ENCODE assay signal across 8 cellular contexts in the genomic region with DNA sequence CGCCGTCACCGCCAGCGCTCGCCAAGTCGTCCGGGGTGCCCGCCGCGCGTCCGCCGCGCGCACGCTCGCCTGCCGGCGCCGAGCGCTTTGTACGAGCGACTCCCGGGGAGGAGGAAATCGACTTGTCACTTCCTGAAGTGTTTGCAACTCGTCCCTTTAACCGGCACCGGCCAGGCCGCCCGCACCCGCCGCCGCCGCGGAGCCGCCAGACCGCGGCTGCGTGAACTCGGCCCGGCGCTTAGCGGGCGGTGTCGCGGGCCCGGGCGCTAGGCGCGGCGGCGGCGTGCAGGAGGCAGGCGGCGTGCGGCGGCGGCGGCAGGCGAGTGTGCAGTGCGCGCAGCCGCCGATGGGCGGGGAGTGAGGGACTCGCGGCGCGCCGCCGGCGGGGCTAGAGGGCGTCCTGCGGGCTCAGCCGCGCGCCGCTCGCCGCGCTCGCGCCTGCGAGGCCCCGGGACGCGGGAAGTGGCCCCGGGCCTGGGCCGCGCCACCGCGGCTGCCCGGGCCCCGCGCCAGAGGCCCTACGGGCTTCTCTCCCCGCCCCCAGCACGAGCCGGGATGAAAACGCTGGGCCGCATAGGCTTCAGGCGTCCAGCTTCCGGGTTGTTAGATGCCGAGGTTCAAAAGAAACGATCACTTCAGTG. TPM values are rescaled to one million over a fixed set of nuclear protein-coding genes. Genes with fewer than 3 reads are reported as not detected.
DNase-seq lines count a peak whose midpoint lies in the region; TF ChIP-seq lines count a peak whose summit lies in the region.

A gene with protein sequence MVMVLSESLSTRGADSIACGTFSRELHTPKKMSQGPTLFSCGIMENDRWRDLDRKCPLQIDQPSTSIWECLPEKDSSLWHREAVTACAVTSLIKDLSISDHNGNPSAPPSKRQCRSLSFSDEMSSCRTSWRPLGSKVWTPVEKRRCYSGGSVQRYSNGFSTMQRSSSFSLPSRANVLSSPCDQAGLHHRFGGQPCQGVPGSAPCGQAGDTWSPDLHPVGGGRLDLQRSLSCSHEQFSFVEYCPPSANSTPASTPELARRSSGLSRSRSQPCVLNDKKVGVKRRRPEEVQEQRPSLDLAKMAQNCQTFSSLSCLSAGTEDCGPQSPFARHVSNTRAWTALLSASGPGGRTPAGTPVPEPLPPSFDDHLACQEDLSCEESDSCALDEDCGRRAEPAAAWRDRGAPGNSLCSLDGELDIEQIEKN (minus strand): TSS at position 332 of the 641 bp plus-strand sequence. CDS start 37,665 bp downstream, outside the sequence.

- H3K27ac Mint-ChIP-seq in neural crest cell (ENCODE audit: unreplicated experiment): peak within 1 kb of the TSS; percentile 85

- H3K4me1 Mint-ChIP-seq in neural crest cell: peaks cover 58% of the 10 kb centered on the region

- H3K9me3 Mint-ChIP-seq in neural crest cell: no peaks in the 10 kb centered on the region

- peak; percentile 8 for DNase-seq in DMS 273 treated with DMSO at 0.1 percent for 48 hours (lab: John Stamatoyannopoulos, UW)
- DNase-seq in GM20000 (ENCODE audit: low spot score): peak; percentile 91
- peak; percentile 83 for DNase-seq in HT-29 (ENCODE audit: low spot score)
- DNase-seq in SHP77 treated with DMSO at 0.1 percent for 48 hours (lab: John Stamatoyannopoulos, UW): peak; percentile 68
- DNase-seq in activated gamma-delta T cell treated with Interleukin-2 at 50 U/mL for 16 hours: peak; percentile 75
- DNase-seq in foreskin fibroblast: peak; percentile 79 to 94
- DNase-seq in neural crest cell (ENCODE audit: low read depth, low spot score): peak; percentile 69
- DNase-seq in stromal cell of bone marrow (ENCODE audit: low read depth): peak; percentile 73

- peak within 1 kb of the TSS; percentile 97 for H3K4me3 Mint-ChIP-seq in neural crest cell

- TF ChIP-seq CTCF in GM20000 (IDR thresholded peaks at IDR 0.05; ENCODE audit: extremely low read depth, missing control alignments) (peak; percentile 5), foreskin fibroblast (IDR thresholded peaks at IDR 0.05; ENCODE audit: low read depth, low read length) (no peak), neural crest cell (conservative IDR thresholded peaks at IDR 0.05) (no peak)

- H3K36me3 Mint-ChIP-seq in neural crest cell (ENCODE audit: low read depth): no peaks in the 10 kb centered on the region

- H3K27me3 Mint-ChIP-seq in neural crest cell (ENCODE audit: low read depth): peaks cover 3% of the 10 kb centered on the region

- peak within 1 kb of the TSS; percentile 64 to 65 for H3K4me3 ChIP-seq in foreskin fibroblast (ENCODE audit: low read depth in 1 of 2, low read length in 2 of 2)

RNA-seq across cellular contexts. Expression of the gene that starts here (rescaled TPM):
- total RNA-seq in HT-29 (2014; rRNA removed; shearing (Covaris generic)): 17.8 and 20.2 TPM in 2 replicates
- 41.3 TPM in 2 replicates for total RNA-seq in neural crest cell

Comparison
In these comparisons a context has a peak if more than half of its experiments do, and no peak if none do; other contexts are left out.
1. Peak in every context shown above with its lines: DNase-seq and H3K4me3 ChIP-seq.
2. DNase-seq: peak in every context shown above with its lines; median percentile 91 in GM20000; 86 in foreskin fibroblast; 83 in HT-29; 75 in activated gamma-delta T cell treated with Interleukin-2 at 50 U/mL for 16 hours; 73 in stromal cell of bone marrow; 69 in neural crest cell; 68 in SHP77 treated with DMSO at 0.1 percent for 48 hours; 8 in DMS 273 treated with DMSO at 0.1 percent for 48 hours.